18 cellular contexts compared by ENCODE assay signal in genomic region chr2:61645911-61646310, GRCh38.
A peak's percentile ranks its signal among the peaks of the same experiment; 100 is the strongest.
DNase-seq lines count a peak whose midpoint lies in the region; ATAC-seq and TF ChIP-seq lines count a peak whose summit lies in the region.
"Had no signal": no experiment of that assay in that cellular context is flagged by ENCODE, and none has a peak within 500 bp of the region (broad histone marks: within the 10 kb centered on the region; RNA-seq: fewer than 3 reads in every experiment).

No MANE protein-coding gene starts in this region.

- no peak for TF ChIP-seq CTCF in SK-N-SH (IDR thresholded peaks at IDR 0.05)
- TF ChIP-seq CTCF in fibroblast of lung (conservative IDR thresholded peaks at IDR 0.05 in 1 of 2, IDR thresholded peaks at IDR 0.05 in 1 of 2; ENCODE audit: low read depth in 1 of 2, low read length in 2 of 2), result no peak
- no peak for TF ChIP-seq CTCF in smooth muscle cell (IDR thresholded peaks at IDR 0.05; ENCODE audit: borderline replicate concordance, insufficient read depth, poor library complexity, severe bottlenecking)

- WGBS in SK-N-SH (ENCODE audit: low lambda C conversion rate), result 19% methylated on average over 1 of the region's 1 CpG
- WGBS in smooth muscle cell (ENCODE audit: low lambda C conversion rate), result 47% methylated on average over 1 of the region's 1 CpG

- no peak for ATAC-seq in GM18517 (IDR thresholded peaks at IDR 0.05; ENCODE audit: unreplicated experiment)
- ATAC-seq: activated CD8-positive, alpha-beta memory T cell treated with anti-CD3 and anti-CD28 coated beads, Interleukin-2, amount 10 ng/mL, durations not matched to agents 7 days and 5 days; left lung; naive thymus-derived CD8-positive, alpha-beta T cell had no signal

- peaks cover 13% of the 10 kb centered on the region for H3F3A ChIP-seq in SK-N-SH (replicated peaks; ENCODE audit: insufficient read depth)
- H3F3A ChIP-seq in smooth muscle cell (ENCODE audit: low read depth), result no peaks in the 10 kb centered on the region

- H3K79me2 ChIP-seq in SK-N-SH (ENCODE audit: insufficient read depth), result no peaks in the 10 kb centered on the region
- no peaks in the 10 kb centered on the region for H3K79me2 ChIP-seq in fibroblast of lung (ENCODE audit: control insufficient read depth, insufficient read depth, low read length)
- H3K79me2 ChIP-seq in smooth muscle cell (ENCODE audit: low read depth), result no peaks in the 10 kb centered on the region

- no peaks in the 10 kb centered on the region for H3K9me2 ChIP-seq in SK-N-SH

- CTCF ChIA-PET in SK-N-SH (lab: Yijun Ruan, JAX), result no interaction called here

- no peak for TF ChIP-seq EP300 in SK-N-SH (IDR thresholded peaks at IDR 0.05; ENCODE audit: borderline replicate concordance in 1 of 2, low read depth in 1 of 2, low read length in 1 of 2)

- H2AFZ ChIP-seq in SK-N-SH (ENCODE audit: low read depth) (peak overlapping the region; percentile 24; the same call in 1 of the 2 replicates), fibroblast of lung (ENCODE audit: low read length) (no peak overlapping the region), smooth muscle cell (ENCODE audit: low read depth) (no peak overlapping the region)

- H3K9ac ChIP-seq in SK-N-SH (0 out of 2 replicates have a peak overlapping the region, but pooled peaks have one; percentile 3), fibroblast of lung (ENCODE audit: insufficient read depth, low read length) (no peak overlapping the region), smooth muscle cell (ENCODE audit: low read depth) (no peak overlapping the region)

- no peaks in the 10 kb centered on the region for H3K9me3 ChIP-seq in SK-N-SH
- H3K9me3 ChIP-seq in fibroblast of lung (ENCODE audit: control insufficient read depth, insufficient read depth, low read depth, low read length), result no peaks in the 10 kb centered on the region
- no peaks in the 10 kb centered on the region for H3K9me3 ChIP-seq in smooth muscle cell (replicated peaks; ENCODE audit: low read depth)

- H3K4me1 ChIP-seq in SK-N-SH (ENCODE audit: control insufficient read depth in 1 of 2, insufficient read depth in 2 of 2, low read depth in 1 of 2, low read length in 1 of 2) (no peaks in the 10 kb centered on the region), fibroblast of lung (ENCODE audit: control insufficient read depth, extremely low read depth, insufficient read depth, low read length) (no peaks in the 10 kb centered on the region), smooth muscle cell (ENCODE audit: low read depth) (no peaks in the 10 kb centered on the region)
- H3K4me1 ChIP-seq: left lung, right atrium auricular region had no signal

- H4K20me1 ChIP-seq in SK-N-SH (ENCODE audit: insufficient read depth) (no peaks in the 10 kb centered on the region), fibroblast of lung (ENCODE audit: control insufficient read depth, extremely low read depth, insufficient read depth, low read length) (no peaks in the 10 kb centered on the region), smooth muscle cell (ENCODE audit: low read depth) (no peaks in the 10 kb centered on the region)

- H3K27me3 ChIP-seq in SK-N-SH (ENCODE audit: insufficient read depth), result no peaks in the 10 kb centered on the region
- H3K27me3 ChIP-seq in fibroblast of lung (ENCODE audit: control insufficient read depth, insufficient read depth, low read length), result no peaks in the 10 kb centered on the region
- H3K27me3 ChIP-seq in smooth muscle cell (ENCODE audit: low read depth), result no peaks in the 10 kb centered on the region
- H3K27me3 ChIP-seq: left lung, right atrium auricular region had no signal

- POLR2A ChIA-PET in SK-N-SH (lab: Yijun Ruan, JAX), result no interaction called here

- H3K36me3 ChIP-seq in SK-N-SH (replicated peaks in 1 of 2; ENCODE audit: control insufficient read depth in 1 of 2, insufficient read depth in 2 of 2, low read length in 1 of 2) (no peaks in the 10 kb centered on the region), fibroblast of lung (ENCODE audit: control insufficient read depth, insufficient read depth, low read length) (no peaks in the 10 kb centered on the region), smooth muscle cell (ENCODE audit: low read depth) (no peaks in the 10 kb centered on the region)
- H3K36me3 ChIP-seq: left lung, right atrium auricular region had no signal

- DNase-seq in GM04503 (ENCODE audit: low read depth) (peak; percentile 68), SK-N-SH (no peak), fibroblast of lung (ENCODE audit: low read depth in 2 of 2) (peak; percentile 93 to 95), smooth muscle cell (lab: John Stamatoyannopoulos, UW; ENCODE audit: unreplicated experiment) (no peak), amygdala (lab: John Stamatoyannopoulos, UW) (no peak)
- no peak for DNase-seq in activated CD8-positive, alpha-beta memory T cell treated with anti-CD3 and anti-CD28 coated beads, Interleukin-2, amount 50 U/mL, for 4 hours
- DNase-seq: activated B cell treated with CpG ODN at 0.5 μM for 24 hours; activated CD8-positive, alpha-beta memory T cell treated with anti-CD3 and anti-CD28 coated beads, Interleukin-2, amount 10 ng/mL, durations not matched to agents 7 days and 5 days; activated naive CD8-positive, alpha-beta T cell treated with anti-CD3 and anti-CD28 coated beads, Interleukin-2, amount 10 ng/mL, durations not matched to agents 7 days and 5 days; Calu3; effector CD4-positive, alpha-beta T cell; left lung; naive thymus-derived CD8-positive, alpha-beta T cell; NCI-H1048; NK-92 treated with Interleukin-12 subunit alpha and Interleukin-12 subunit beta, amount 100 ng/mL, for 24 hours had no signal

- H3K27ac ChIP-seq in SK-N-SH (ENCODE audit: low read depth in 2 of 2, low read length in 1 of 2), result peak overlapping the region in 1 of 2 experiments; percentile 82; a peak in 2 of 4 replicates
- H3K27ac ChIP-seq in fibroblast of lung (ENCODE audit: insufficient read depth, low read length), result peak overlapping the region; percentile 57
- peak overlapping the region; percentile 71 for H3K27ac ChIP-seq in smooth muscle cell (ENCODE audit: low read depth)
- H3K27ac ChIP-seq: left lung, right atrium auricular region, SK-N-MC had no signal

- TF ChIP-seq RAD21 in SK-N-SH (IDR thresholded peaks at IDR 0.05; ENCODE audit: low read length), result no peak

- no peak overlapping the region for H3K4me3 ChIP-seq in SK-N-SH (ENCODE audit: low read depth in 2 of 2, low read length in 1 of 2)
- no peak overlapping the region for H3K4me3 ChIP-seq in fibroblast of lung (replicated peaks in 1 of 4; ENCODE audit: control extremely low read depth in 1 of 4, insufficient read depth in 1 of 4, low read depth in 3 of 4, low read length in 4 of 4)
- no peak overlapping the region for H3K4me3 ChIP-seq in smooth muscle cell
- H3K4me3 ChIP-seq: left lung, right atrium auricular region, SK-N-MC had no signal

- H3K4me2 ChIP-seq in SK-N-SH (peak overlapping the region; percentile 30; the same call in 1 of the 2 replicates), fibroblast of lung (ENCODE audit: extremely low read depth, insufficient read depth, low read length) (no peak overlapping the region), smooth muscle cell (no peak overlapping the region)

TF ChIP-seq in SK-N-SH, 30 proteins besides CTCF, POLR2A, EP300 and RAD21:
- no peak for TF ChIP-seq RCOR1 (IDR thresholded peaks at IDR 0.05; ENCODE audit: low read length)
- TF ChIP-seq TEAD4 (IDR thresholded peaks at IDR 0.05; ENCODE audit: borderline replicate concordance, insufficient read depth), result no peak
- TF ChIP-seq TCF12 (IDR thresholded peaks at IDR 0.05), result peak; percentile 47
- TF ChIP-seq FOSL2 (IDR thresholded peaks at IDR 0.05; ENCODE audit: borderline replicate concordance, low read depth), result peak; percentile 65; the same call in 1 of the 2 replicates
- TF ChIP-seq CHD2 (IDR thresholded peaks at IDR 0.05; ENCODE audit: low read length, partially characterized antibody), result no peak
- peak; percentile 46 for TF ChIP-seq JUND (IDR thresholded peaks at IDR 0.05)
- peak; percentile 52; the same call in 1 of the 2 replicates for TF ChIP-seq MEF2A (IDR thresholded peaks at IDR 0.05; ENCODE audit: borderline replicate concordance, low read depth)

Comparison
In these comparisons a context has a peak if more than half of its experiments do, and no peak if none do; other contexts are left out.
1. DNase-seq: peak in GM04503 (single experiment) and fibroblast of lung (2 of 2); none in SK-N-SH (single experiment), smooth muscle cell (single experiment), activated CD8-positive, alpha-beta memory T cell treated with anti-CD3 and anti-CD28 coated beads, Interleukin-2, amount 50 U/mL, for 4 hours (single experiment) and amygdala (0 of 56).